16 cellular contexts compared by ENCODE assay signal in genomic region chr7:18896343-18896975, GRCh38.
DNase-seq lines count a peak whose midpoint lies in the region; ATAC-seq, FAIRE-seq and TF ChIP-seq lines count a peak whose summit lies in the region.
"Had no signal": no experiment of that assay in that cellular context is flagged by ENCODE, and none has a peak within 500 bp of the region (broad histone marks: within the 10 kb centered on the region; RNA-seq: fewer than 3 reads in every experiment).

No MANE protein-coding gene starts in this region.

- H3K4me1 ChIP-seq in HUES64 (ENCODE audit: insufficient read depth, low read length) (peaks cover 15% of the 10 kb centered on the region), astrocyte (ENCODE audit: insufficient read depth, low read length) (peaks cover 14% of the 10 kb centered on the region)
- H3K4me1 ChIP-seq: testis had no signal

- ATAC-seq in GM21526 (IDR thresholded peaks at IDR 0.05; ENCODE audit: low FRiP score, unreplicated experiment) (no peak), HG02938 (IDR thresholded peaks at IDR 0.05; ENCODE audit: unreplicated experiment) (no peak)
- ATAC-seq: natural killer cell had no signal

- H4K20me1 ChIP-seq in astrocyte (ENCODE audit: insufficient read depth, low read length): no peaks in the 10 kb centered on the region

- no peaks in the 10 kb centered on the region for H3K9me3 Mint-ChIP-seq in astrocyte (ENCODE audit: unreplicated experiment)
- H3K9me3 Mint-ChIP-seq: natural killer cell had no signal

- H3K4me3 ChIP-seq in HUES64 (ENCODE audit: low read length): no peak overlapping the region
- H3K4me3 ChIP-seq in astrocyte (ENCODE audit: insufficient read depth, low read depth, low read length): no peak overlapping the region
- H3K4me3 ChIP-seq: testis had no signal

- no peaks in the 10 kb centered on the region for H3K79me2 ChIP-seq in astrocyte (ENCODE audit: insufficient read depth, low read length)

- no peaks in the 10 kb centered on the region for H3K36me3 ChIP-seq in HUES64 (ENCODE audit: insufficient read depth, low read length)
- no peaks in the 10 kb centered on the region for H3K36me3 ChIP-seq in astrocyte (ENCODE audit: insufficient read depth, low read length)

- H3K4me3 Mint-ChIP-seq in astrocyte (ENCODE audit: unreplicated experiment): no peak overlapping the region
- H3K4me3 Mint-ChIP-seq: natural killer cell had no signal

- WGBS in HUES64: 92% methylated on average over 2 of the region's 2 CpGs

- peak overlapping the region; percentile 28 for H2AFZ ChIP-seq in astrocyte (ENCODE audit: low read depth, low read length)

- H3K9ac ChIP-seq in HUES64 (ENCODE audit: low read depth, low read length) (no peak overlapping the region), astrocyte (ENCODE audit: low read length) (no peak overlapping the region)

- H3K27ac ChIP-seq in HUES64 (ENCODE audit: low read depth, low read length) (peak overlapping the region; percentile 8; the same call in 1 of the 2 replicates), astrocyte (ENCODE audit: low read depth, low read length) (peak overlapping the region; percentile 84)
- H3K27ac ChIP-seq: testis had no signal

- H3K4me1 Mint-ChIP-seq in astrocyte (ENCODE audit: low read depth, unreplicated experiment): peaks cover 4% of the 10 kb centered on the region
- H3K4me1 Mint-ChIP-seq: natural killer cell had no signal

- FAIRE-seq in astrocyte (lab: Jason Lieb, UNC): no peak

- H3K36me3 Mint-ChIP-seq in astrocyte (ENCODE audit: low read depth, unreplicated experiment): no peaks in the 10 kb centered on the region
- H3K36me3 Mint-ChIP-seq: natural killer cell had no signal

- DNase-seq in DMS114 treated with DMSO at 0.1 percent for 48 hours (lab: John Stamatoyannopoulos, UW; ENCODE audit: unreplicated experiment): peak; percentile 67
- peak; percentile 39 for DNase-seq in astrocyte (ENCODE audit: low read depth)
- DNase-seq in left kidney (ENCODE audit: low read depth, low spot score): peak; percentile 79
- DNase-seq in medulla oblongata (ENCODE audit: extremely low spot score): no peak
- no peak for DNase-seq in DMS153 treated with DMSO at 0.1 percent for 48 hours (lab: John Stamatoyannopoulos, UW; ENCODE audit: unreplicated experiment)
- DNase-seq: activated CD8-positive, alpha-beta memory T cell treated with anti-CD3 and anti-CD28 coated beads, Interleukin-2, amount 50 U/mL, for 4 hours; COR-L47; H7; natural killer cell; NCI-H1694 treated with DMSO at 0.1 percent for 48 hours; T1000; testis had no signal

- TF ChIP-seq CTCF in astrocyte (IDR thresholded peaks at IDR 0.05; ENCODE audit: insufficient read depth, low read depth, low read length): no peak

- no peaks in the 10 kb centered on the region for H3K27me3 Mint-ChIP-seq in astrocyte (ENCODE audit: low read depth, unreplicated experiment)
- H3K27me3 Mint-ChIP-seq: progenitor cell of endocrine pancreas had no signal

- no peak overlapping the region for H3K4me2 ChIP-seq in astrocyte (ENCODE audit: low read length)

- no peaks in the 10 kb centered on the region for H3K9me3 ChIP-seq in HUES64 (ENCODE audit: insufficient read depth, low read depth, low read length)
- H3K9me3 ChIP-seq in astrocyte (ENCODE audit: insufficient read depth, low read depth, low read length): no peaks in the 10 kb centered on the region
- H3K9me3 ChIP-seq: testis had no signal

- H3K27me3 ChIP-seq in HUES64 (ENCODE audit: insufficient read depth, low read length) (no peaks in the 10 kb centered on the region), astrocyte (ENCODE audit: insufficient read depth, low read length) (no peaks in the 10 kb centered on the region)
- H3K27me3 ChIP-seq: testis had no signal

- no peak overlapping the region for H3K27ac Mint-ChIP-seq in astrocyte (ENCODE audit: unreplicated experiment)
- H3K27ac Mint-ChIP-seq: natural killer cell, progenitor cell of endocrine pancreas had no signal

Comparison
In these comparisons a context has a peak if more than half of its experiments do, and no peak if none do; other contexts are left out.
1. DNase-seq: peak in DMS114 treated with DMSO at 0.1 percent for 48 hours (single experiment), astrocyte (single experiment) and left kidney (single experiment); none in medulla oblongata (single experiment) and DMS153 treated with DMSO at 0.1 percent for 48 hours (single experiment).